ENCODE assay signal across 8 cellular contexts in the genomic region with DNA sequence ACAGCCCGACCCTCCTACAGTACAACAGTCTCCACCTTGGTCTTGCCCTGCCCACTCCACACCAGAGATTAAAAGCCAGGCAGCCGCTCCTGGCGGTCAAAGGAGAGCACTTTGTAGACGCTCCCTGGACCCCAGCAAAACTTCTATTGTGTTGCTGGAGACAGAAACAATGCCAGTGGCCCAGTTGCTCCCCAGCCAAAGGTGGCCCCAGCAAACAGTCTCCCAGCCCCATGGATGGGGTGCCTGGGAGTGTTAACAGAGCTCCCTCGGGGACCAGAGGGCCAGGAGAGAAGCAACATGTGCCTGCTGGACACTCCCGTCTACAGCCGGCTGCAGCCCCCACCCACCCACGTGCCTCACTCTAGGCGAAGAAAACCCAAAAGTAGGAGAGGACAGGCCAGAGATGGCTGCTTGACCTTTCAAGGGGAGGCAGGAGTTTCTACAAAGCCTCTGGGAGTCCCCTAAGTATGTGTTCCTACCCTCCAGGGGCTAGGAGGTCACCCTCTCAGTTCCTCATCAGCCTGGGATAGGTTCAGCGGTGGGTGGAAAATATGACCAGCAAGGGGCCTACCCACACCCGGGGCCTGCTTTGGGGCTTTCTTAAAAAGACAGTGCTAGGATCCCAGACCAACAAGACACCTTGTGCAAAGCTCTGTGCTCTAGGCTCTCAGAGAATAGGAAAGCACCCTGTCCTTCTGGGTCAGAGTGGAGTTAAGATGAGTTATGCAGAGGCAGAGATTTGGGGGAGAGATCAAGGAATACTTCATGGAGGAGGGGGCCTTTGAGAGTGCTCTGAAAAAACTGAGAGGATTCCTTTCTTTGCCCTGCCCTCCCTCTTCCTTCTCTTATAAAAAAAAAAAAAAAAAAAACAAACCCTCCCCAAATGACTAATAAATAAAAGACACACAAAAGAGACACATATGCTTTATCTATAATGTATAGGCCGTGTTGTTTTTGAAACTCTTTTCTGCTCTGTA. TPM values are rescaled to one million over a fixed set of nuclear protein-coding genes. Genes with fewer than 3 reads are reported as not detected.
DNase-seq lines count a peak whose midpoint lies in the region; TF ChIP-seq lines count a peak whose summit lies in the region.

No MANE protein-coding gene starts in this region.

- H3K23ac ChIP-seq in H9 (ENCODE audit: insufficient read length, low read depth, low read length) (no peak overlapping the region), trophoblast cell (ENCODE audit: low read length) (no peak overlapping the region)

- H3K27me3 Mint-ChIP-seq in H9 (ENCODE audit: low read depth): peaks cover 5% of the 10 kb centered on the region
- peaks cover 12% of the 10 kb centered on the region for H3K27me3 Mint-ChIP-seq in MCF 10A (ENCODE audit: insufficient read depth, unreplicated experiment)

- H3K9ac ChIP-seq in H9 (ENCODE audit: extremely low read depth, insufficient read length, low read length): no peak overlapping the region
- peak overlapping the region; percentile 35 for H3K9ac ChIP-seq in Loucy (ENCODE audit: low read depth, low read length, poor library complexity, severe bottlenecking)
- H3K9ac ChIP-seq in trophoblast cell (ENCODE audit: low read length): no peak overlapping the region

- no peaks in the 10 kb centered on the region for H3F3A ChIP-seq in Loucy (ENCODE audit: low read depth)

- no peak overlapping the region for H2BK15ac ChIP-seq in H9 (ENCODE audit: low read depth, low read length)

- H3K36me3 Mint-ChIP-seq in H9 (ENCODE audit: insufficient read depth in 1 of 3, low read depth in 3 of 3): no peaks in the 10 kb centered on the region
- no peaks in the 10 kb centered on the region for H3K36me3 Mint-ChIP-seq in MCF 10A (ENCODE audit: insufficient read depth, unreplicated experiment)

- H3K9me3 Mint-ChIP-seq in H9: no peaks in the 10 kb centered on the region; a peak in 1 of 5 replicates
- H3K9me3 Mint-ChIP-seq in MCF 10A (ENCODE audit: unreplicated experiment): no peaks in the 10 kb centered on the region

- H4K20me1 ChIP-seq in H9 (ENCODE audit: control insufficient read depth, insufficient read depth, insufficient read length) (no peaks in the 10 kb centered on the region), Loucy (ENCODE audit: insufficient read depth, low read length, poor library complexity, severe bottlenecking) (no peaks in the 10 kb centered on the region)

- H3K23me2 ChIP-seq in H9 (ENCODE audit: insufficient read length, low read depth, low read length, poor library complexity, severe bottlenecking): no peaks in the 10 kb centered on the region

- no peak overlapping the region for H3T11ph ChIP-seq in H9 (ENCODE audit: low read length)

- H3K9me2 ChIP-seq in Loucy (replicated peaks; ENCODE audit: low read depth, low read length): no peaks in the 10 kb centered on the region

- H4K91ac ChIP-seq in H9 (ENCODE audit: insufficient read length, low read depth, low read length): no peak overlapping the region
- H4K91ac ChIP-seq in trophoblast cell (ENCODE audit: low read depth, low read length): no peak overlapping the region

- H2BK5ac ChIP-seq in H9 (ENCODE audit: insufficient read length, low read length): no peak overlapping the region
- H2BK5ac ChIP-seq in trophoblast cell (ENCODE audit: low read depth, low read length, poor library complexity): no peak overlapping the region

- H3K4ac ChIP-seq in H9 (ENCODE audit: low read depth, low read length) (no peak overlapping the region), trophoblast cell (ENCODE audit: low read depth, low read length) (no peak overlapping the region)

- H3K4me1 ChIP-seq in H9 (ENCODE audit: insufficient read depth, low read length) (no peaks in the 10 kb centered on the region), Loucy (ENCODE audit: insufficient read depth, low read length, poor library complexity, severe bottlenecking) (peaks cover 7% of the 10 kb centered on the region), trophoblast cell (ENCODE audit: control insufficient read depth in 1 of 2, insufficient read depth in 2 of 2, low read length in 2 of 2) (peaks cover 0 to 2% of the 10 kb centered on the region in 2 experiments)

- no peak overlapping the region for H4K8ac ChIP-seq in H9 (replicated peaks; ENCODE audit: insufficient read length, low read depth, low read length)
- H4K8ac ChIP-seq in trophoblast cell (ENCODE audit: low read depth, low read length): no peak overlapping the region

- H3K18ac ChIP-seq in H9 (ENCODE audit: insufficient read length, low read depth, low read length) (peak overlapping the region; percentile 94), trophoblast cell (ENCODE audit: low read length) (no peak overlapping the region)

- H3K27me3 ChIP-seq in H9 (ENCODE audit: insufficient read depth, low read length) (no peaks in the 10 kb centered on the region), Loucy (ENCODE audit: insufficient read depth, low read length, poor library complexity, severe bottlenecking) (no peaks in the 10 kb centered on the region), trophoblast cell (ENCODE audit: insufficient read depth, low read length) (no peaks in the 10 kb centered on the region)

- no peak for TF ChIP-seq CTCF in H9 (conservative IDR thresholded peaks at IDR 0.05)
- TF ChIP-seq CTCF in Loucy (conservative IDR thresholded peaks at IDR 0.05; ENCODE audit: low read length): no peak
- no peak for TF ChIP-seq CTCF in MCF 10A (IDR thresholded peaks at IDR 0.05; ENCODE audit: unreplicated experiment)

- H3K56ac ChIP-seq in H9 (ENCODE audit: insufficient read length, low read depth, low read length): no peak overlapping the region

- WGBS in H9 (ENCODE audit: extremely low coverage, insufficient read length, low lambda C conversion rate): no CpG with 5 or more reads among the region's 12 CpGs
- no CpG with 5 or more reads among the region's 12 CpGs for WGBS in trophoblast cell (ENCODE audit: extremely low coverage, insufficient coverage, insufficient read length)

- intact Hi-C loops in MCF 10A (cut with micrococcal nuclease): no loop called here

- H3K9me3 ChIP-seq in H9 (ENCODE audit: control insufficient read depth, low read depth, low read length) (no peaks in the 10 kb centered on the region), Loucy (ENCODE audit: insufficient read depth, low read depth, low read length) (no peaks in the 10 kb centered on the region), trophoblast cell (ENCODE audit: insufficient read depth, low read depth, low read length) (no peaks in the 10 kb centered on the region)

- H3K27ac ChIP-seq in H9 (ENCODE audit: insufficient read length, low read depth, low read length) (no peak overlapping the region), trophoblast cell (ENCODE audit: low read depth, low read length) (no peak overlapping the region)

- H3K4me1 Mint-ChIP-seq in H9: peaks cover 12 to 17% of the 10 kb centered on the region in 2 experiments
- peaks cover 13% of the 10 kb centered on the region for H3K4me1 Mint-ChIP-seq in MCF 10A (ENCODE audit: insufficient read depth, unreplicated experiment)

- DNase-seq in NCI-H510A (lab: John Stamatoyannopoulos, UW): peak; percentile 13
- DNase-seq in NCI-H510A treated with DMSO at 0.1 percent for 48 hours (lab: John Stamatoyannopoulos, UW): no peak
- DNase-seq in H9: peak; percentile 73
- peak; percentile 76 to 77 for DNase-seq in activated T-cell treated with anti-CD3 and anti-CD28 coated beads, Interleukin-2, amount 50 U/mL, for 48 hours
- peak in 1 of 2 donors; percentile 21 for DNase-seq in trophoblast cell
- DNase-seq in MCF 10A (ENCODE audit: unreplicated experiment): no peak
- DNase-seq in NCI-H345 (lab: John Stamatoyannopoulos, UW): no peak

- H2BK20ac ChIP-seq in H9 (ENCODE audit: low read depth, low read length, poor library complexity, severe bottlenecking): no peak overlapping the region

- H2BK12ac ChIP-seq in H9 (ENCODE audit: insufficient read length, low read depth, low read length): no peak overlapping the region
- H2BK12ac ChIP-seq in trophoblast cell (ENCODE audit: low read length): no peak overlapping the region

- no peak overlapping the region for H2BK120ac ChIP-seq in H9 (ENCODE audit: low read depth, low read length, poor library complexity, severe bottlenecking)
- no peak overlapping the region for H2BK120ac ChIP-seq in trophoblast cell (ENCODE audit: insufficient read depth, low read length, poor library complexity)

- H3K4me3 Mint-ChIP-seq in H9 (no peak overlapping the region; a peak in 1 of 5 replicates), MCF 10A (ENCODE audit: unreplicated experiment) (no peak overlapping the region)

- H3K79me1 ChIP-seq in H9 (ENCODE audit: insufficient read depth, low read depth, low read length, poor library complexity, severe bottlenecking): no peaks in the 10 kb centered on the region
- no peaks in the 10 kb centered on the region for H3K79me1 ChIP-seq in trophoblast cell (ENCODE audit: low read length)

- peak overlapping the region; percentile 31 for H3K4me3 ChIP-seq in Loucy (ENCODE audit: low read length, poor library complexity, severe bottlenecking)
- no peak overlapping the region for H3K4me3 ChIP-seq in trophoblast cell (ENCODE audit: low read depth, low read length)

- H3K14ac ChIP-seq in H9 (ENCODE audit: insufficient read depth, low read length) (peak overlapping the region; percentile 65; the same call in 1 of the 2 replicates), trophoblast cell (ENCODE audit: low read length) (no peak overlapping the region)

- no peak overlapping the region for H4K12ac ChIP-seq in trophoblast cell (ENCODE audit: low read depth, low read length)

- H3K4me2 ChIP-seq in H9 (ENCODE audit: insufficient read depth, insufficient read length, low read length): no peak overlapping the region
- H3K4me2 ChIP-seq in Loucy (ENCODE audit: low read depth, low read length, poor library complexity, severe bottlenecking): peak overlapping the region; percentile 57
- peak overlapping the region; percentile 25 for H3K4me2 ChIP-seq in trophoblast cell (ENCODE audit: low read length)

- H3K36me3 ChIP-seq in Loucy (ENCODE audit: insufficient read depth, low read length) (no peaks in the 10 kb centered on the region), trophoblast cell (ENCODE audit: control insufficient read depth in 1 of 2, insufficient read depth in 2 of 2, low read length in 2 of 2) (no peaks in the 10 kb centered on the region)

- peak overlapping the region in 1 of 3 experiments; percentile 68; a peak in 2 of 7 replicates for H3K27ac Mint-ChIP-seq in H9
- H3K27ac Mint-ChIP-seq in MCF 10A (ENCODE audit: low read depth, unreplicated experiment): no peak overlapping the region

- H2AFZ ChIP-seq in H9 (ENCODE audit: low read length): peak overlapping the region; percentile 58
- H2AFZ ChIP-seq in Loucy (ENCODE audit: low read length): peak overlapping the region; percentile 79
- H2AFZ ChIP-seq in trophoblast cell (ENCODE audit: insufficient read depth, low read length, poor library complexity): no peak overlapping the region

- POLR2A ChIA-PET in MCF 10A (lab: Yijun Ruan, JAX): no interaction called here

- CTCF ChIA-PET in MCF 10A (lab: Yijun Ruan, JAX): interaction anchor here (0.6 kb wide), 1 partner anchor 111 kb away, joined by 3 read pairs; no protein-coding TSS in a partner anchor

- no peak overlapping the region for H4K5ac ChIP-seq in H9 (ENCODE audit: insufficient read length, low read depth, low read length)

- no TSS peak for BruUV-seq in MCF 10A (replicated peaks; lab: Mats Ljungman, UMichigan)

- H2AK5ac ChIP-seq in H9 (ENCODE audit: insufficient read length, low read length) (no peak overlapping the region), trophoblast cell (ENCODE audit: low read length) (no peak overlapping the region)

- H3K79me2 ChIP-seq in H9 (ENCODE audit: insufficient read depth, low read length): no peaks in the 10 kb centered on the region
- no peaks in the 10 kb centered on the region for H3K79me2 ChIP-seq in Loucy (ENCODE audit: insufficient read depth, low read length)
- H3K79me2 ChIP-seq in trophoblast cell (ENCODE audit: control insufficient read depth, insufficient read depth, low read length, poor library complexity): no peaks in the 10 kb centered on the region

RNA-seq across cellular contexts. Expression of a gene that starts 19.0 kb away (rescaled TPM):
- total RNA-seq in H9 (2021): 5.4 and 6.6 TPM in 2 replicates
- polyA plus RNA-seq in trophoblast cell (2013): 9.3 and 10.5 TPM in 2 replicates
- total RNA-seq in MCF 10A (2022): 0.05 TPM in 1 of 2 replicates, not detected in the other

Comparison
In these comparisons a context has a peak if more than half of its experiments do, and no peak if none do; other contexts are left out.
1. DNase-seq: peak in NCI-H510A (single experiment), H9 (single experiment) and activated T-cell treated with anti-CD3 and anti-CD28 coated beads, Interleukin-2, amount 50 U/mL, for 48 hours (2 of 2); none in NCI-H510A treated with DMSO at 0.1 percent for 48 hours (single experiment), MCF 10A (single experiment) and NCI-H345 (single experiment).